Comparison of ENCODE assay signal across 15 cellular contexts in the genomic region with DNA sequence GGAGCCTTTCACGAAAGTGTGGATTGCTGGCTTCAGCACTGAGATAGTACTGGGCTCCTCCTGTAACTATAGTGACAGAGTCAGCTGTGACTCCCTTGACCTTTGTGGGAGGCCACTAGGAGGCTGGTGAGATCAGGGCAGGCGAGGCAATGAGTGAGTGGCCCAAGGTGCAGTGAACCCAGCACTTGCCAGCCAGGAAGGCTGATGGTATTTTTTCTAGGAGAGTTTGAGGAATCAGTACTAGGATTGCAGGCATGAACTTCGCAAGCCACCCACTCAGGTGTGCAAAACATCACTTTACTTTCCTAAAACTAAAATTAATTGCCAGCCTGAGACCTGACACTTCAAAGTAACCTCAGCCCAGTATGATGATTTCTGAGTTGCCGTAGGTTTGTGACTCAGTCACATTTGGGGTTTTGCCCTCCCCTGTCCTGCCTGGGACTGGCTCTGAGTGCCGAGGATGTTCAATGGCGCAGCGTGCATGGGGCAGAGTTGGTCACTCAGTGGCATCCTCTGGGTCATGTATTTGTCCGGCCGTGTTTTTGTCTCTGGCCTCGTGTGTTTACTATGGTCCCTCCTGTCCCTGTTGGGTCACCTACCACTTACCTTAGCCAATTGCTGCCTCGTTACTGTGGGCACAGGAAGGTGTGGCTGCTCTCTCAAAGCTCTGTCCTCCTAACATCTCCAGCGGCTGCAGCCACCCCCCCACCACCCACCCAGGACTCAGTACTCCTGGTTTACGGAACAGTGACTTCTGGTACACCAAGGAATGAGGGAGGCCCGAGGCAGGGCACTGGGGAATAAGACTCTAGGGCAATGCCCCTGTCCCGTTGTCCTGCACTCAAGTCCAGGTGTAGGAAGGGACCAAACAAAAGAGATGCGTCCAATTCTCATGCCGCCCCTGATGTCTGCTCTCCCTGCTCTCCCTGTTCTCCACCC.
DNase-seq lines count a peak whose midpoint lies in the region; ATAC-seq, FAIRE-seq and TF ChIP-seq lines count a peak whose summit lies in the region.
"Had no signal": no experiment of that assay in that cellular context is flagged by ENCODE, and none has a peak within 500 bp of the region (broad histone marks: within the 10 kb centered on the region; RNA-seq: fewer than 3 reads in every experiment).

No MANE protein-coding gene starts in this region.

- peak; percentile 73 for FAIRE-seq in RCC 7860 (lab: Jason Lieb, UNC)
- FAIRE-seq: bronchial epithelial cell had no signal

- ATAC-seq in Right ventricle myocardium superior (ENCODE audit: poor library complexity) (peak; percentile 51), left cardiac atrium (no peak), GM19395 (IDR thresholded peaks at IDR 0.05; ENCODE audit: unreplicated experiment) (no peak)
- peak; percentile 93 for ATAC-seq in stimulated activated naive CD8-positive, alpha-beta T cell treated with anti-CD3 and anti-CD28 coated beads, Interleukin-15, Interleukin-2, amounts not matched to agents 100 U/mL and 50 U/mL, for 24 hours

- TF ChIP-seq CTCF in foreskin fibroblast (IDR thresholded peaks at IDR 0.05; ENCODE audit: low read depth, low read length) = no peak

- DNase-seq in Right ventricle myocardium superior (no peak), left cardiac atrium (no peak), RCC 7860 (ENCODE audit: low spot score) (peak; percentile 68), kidney tubule cell (ENCODE audit: low spot score) (peak; percentile 83), foreskin fibroblast (no peak), HPDE6-E6E7 (ENCODE audit: extremely low spot score) (no peak)
- DNase-seq in stimulated activated naive CD8-positive, alpha-beta T cell treated with anti-CD3 and anti-CD28 coated beads, Interleukin-15, Interleukin-2, amounts not matched to agents 100 U/mL and 50 U/mL, for 24 hours = peak; percentile 44
- DNase-seq: DMS79, Karpas-422, NCI-H1436 treated with DMSO at 0.1 percent for 48 hours had no signal

- no peak overlapping the region for H3K4me3 ChIP-seq in foreskin fibroblast (ENCODE audit: low read depth in 1 of 2, low read length in 2 of 2)
- H3K4me3 ChIP-seq: hepatocyte, SJCRH30, suprapubic skin had no signal

- intact Hi-C loops in Right ventricle myocardium superior (cut with DNase I) (no loop called here), left cardiac atrium (cut with DNase I) (no loop called here)

Comparison
In these comparisons a context has a peak if more than half of its experiments do, and no peak if none do; other contexts are left out.
1. ATAC-seq: peak in Right ventricle myocardium superior (single experiment) and stimulated activated naive CD8-positive, alpha-beta T cell treated with anti-CD3 and anti-CD28 coated beads, Interleukin-15, Interleukin-2, amounts not matched to agents 100 U/mL and 50 U/mL, for 24 hours (single experiment); none in left cardiac atrium (0 of 2) and GM19395 (single experiment).
2. DNase-seq: peak in RCC 7860 (single experiment), kidney tubule cell (single experiment) and stimulated activated naive CD8-positive, alpha-beta T cell treated with anti-CD3 and anti-CD28 coated beads, Interleukin-15, Interleukin-2, amounts not matched to agents 100 U/mL and 50 U/mL, for 24 hours (single experiment); none in Right ventricle myocardium superior (single experiment), left cardiac atrium (single experiment), foreskin fibroblast (0 of 2) and HPDE6-E6E7 (single experiment).